In genomic region chr4:131470360-131470759, GRCh38 we compare ENCODE assay signal across 28 cellular contexts.
"Had no signal": no experiment of that assay in that cellular context is flagged by ENCODE, and none has a peak within 500 bp of the region (broad histone marks: within the 10 kb centered on the region; RNA-seq: fewer than 3 reads in every experiment).

No MANE protein-coding gene starts in this region.

- H3K27me3 Mint-ChIP-seq: naive thymus-derived CD8-positive, alpha-beta T cell; stimulated activated naive CD8-positive, alpha-beta T cell treated with anti-CD3 and anti-CD28 coated beads, Interleukin-15, Interleukin-2, amounts not matched to agents 100 ng/mL and 50 ng/mL, for 24 hours had no signal

- H3K27ac Mint-ChIP-seq: naive thymus-derived CD8-positive, alpha-beta T cell; nephron; stimulated activated effector memory CD8-positive, alpha-beta T cell treated with anti-CD3 and anti-CD28 coated beads, Interleukin-12 subunit alpha, Interleukin-12 subunit beta, amount 100 ng/mL, for 72 hours; stimulated activated naive CD8-positive, alpha-beta T cell treated with anti-CD3 and anti-CD28 coated beads, Interleukin-15, Interleukin-2, amounts not matched to agents 100 ng/mL and 50 ng/mL, for 24 hours had no signal

- DNase-seq: kidney; left colon; left lung; lower lobe of right lung; mesenchymal stem cell; naive thymus-derived CD8-positive, alpha-beta T cell; nucleus accumbens; pancreas; posterior cingulate gyrus; retina; right cardiac atrium; sigmoid colon; small intestine; spleen; stimulated activated CD4-positive, alpha-beta T cell treated with anti-CD3 and anti-CD28 coated beads, Interleukin-4, amount 100 ng/mL, for 24 hours; stimulated activated naive CD4-positive, alpha-beta T cell; tibial artery; trophoblast cell; upper lobe of right lung had no signal

- H3K27ac ChIP-seq: left lung, lower lobe of right lung, pancreas, prostate gland, sigmoid colon, spleen, suprapubic skin, thoracic aorta, tibial artery, upper lobe of right lung had no signal

- H3K4me3 Mint-ChIP-seq: naive thymus-derived CD8-positive, alpha-beta T cell; nephron; neural crest cell; stimulated activated effector memory CD8-positive, alpha-beta T cell treated with anti-CD3 and anti-CD28 coated beads, Interleukin-12 subunit alpha, Interleukin-12 subunit beta, amount 100 ng/mL, for 72 hours; stimulated activated naive CD8-positive, alpha-beta T cell treated with anti-CD3 and anti-CD28 coated beads, Interleukin-15, Interleukin-2, amounts not matched to agents 100 ng/mL and 50 ng/mL, for 24 hours had no signal

- H3K36me3 ChIP-seq: left lung, lower lobe of right lung, pancreas, prostate gland, sigmoid colon, spleen, suprapubic skin, thoracic aorta, tibial artery, upper lobe of right lung had no signal

- H3K36me3 Mint-ChIP-seq: naive thymus-derived CD8-positive, alpha-beta T cell; stimulated activated effector memory CD8-positive, alpha-beta T cell treated with anti-CD3 and anti-CD28 coated beads, Interleukin-12 subunit alpha, Interleukin-12 subunit beta, amount 100 ng/mL, for 72 hours had no signal

- FAIRE-seq: islet of Langerhans, pancreas, small intestine, urothelium cell line had no signal

- H3K4me3 ChIP-seq: left lung, lower lobe of right lung, pancreas, prostate gland, sigmoid colon, spleen, suprapubic skin, thoracic aorta, tibial artery, upper lobe of right lung had no signal

- H3K27me3 ChIP-seq: left lung, pancreas, sigmoid colon, spleen, suprapubic skin, tibial artery, upper lobe of right lung had no signal

- ATAC-seq: left colon; left lung; lower lobe of right lung; naive thymus-derived CD8-positive, alpha-beta T cell; pancreas; right cardiac atrium; stimulated activated effector memory CD8-positive, alpha-beta T cell treated with anti-CD3 and anti-CD28 coated beads, Interleukin-12 subunit alpha, Interleukin-12 subunit beta, amount 100 ng/mL, for 72 hours; upper lobe of right lung had no signal

- H3K9me3 ChIP-seq: lower lobe of right lung, pancreas, prostate gland, sigmoid colon, suprapubic skin, thoracic aorta, tibial artery, upper lobe of right lung had no signal

- H3K4me1 ChIP-seq: left lung, lower lobe of right lung, pancreas, prostate gland, sigmoid colon, spleen, suprapubic skin, tibial artery, upper lobe of right lung had no signal

- H3K4me1 Mint-ChIP-seq: naive thymus-derived CD8-positive, alpha-beta T cell; nephron; neural crest cell; stimulated activated effector memory CD8-positive, alpha-beta T cell treated with anti-CD3 and anti-CD28 coated beads, Interleukin-12 subunit alpha, Interleukin-12 subunit beta, amount 100 ng/mL, for 72 hours had no signal
